Comparison of ENCODE assay signal across 8 cellular contexts in the genomic region with DNA sequence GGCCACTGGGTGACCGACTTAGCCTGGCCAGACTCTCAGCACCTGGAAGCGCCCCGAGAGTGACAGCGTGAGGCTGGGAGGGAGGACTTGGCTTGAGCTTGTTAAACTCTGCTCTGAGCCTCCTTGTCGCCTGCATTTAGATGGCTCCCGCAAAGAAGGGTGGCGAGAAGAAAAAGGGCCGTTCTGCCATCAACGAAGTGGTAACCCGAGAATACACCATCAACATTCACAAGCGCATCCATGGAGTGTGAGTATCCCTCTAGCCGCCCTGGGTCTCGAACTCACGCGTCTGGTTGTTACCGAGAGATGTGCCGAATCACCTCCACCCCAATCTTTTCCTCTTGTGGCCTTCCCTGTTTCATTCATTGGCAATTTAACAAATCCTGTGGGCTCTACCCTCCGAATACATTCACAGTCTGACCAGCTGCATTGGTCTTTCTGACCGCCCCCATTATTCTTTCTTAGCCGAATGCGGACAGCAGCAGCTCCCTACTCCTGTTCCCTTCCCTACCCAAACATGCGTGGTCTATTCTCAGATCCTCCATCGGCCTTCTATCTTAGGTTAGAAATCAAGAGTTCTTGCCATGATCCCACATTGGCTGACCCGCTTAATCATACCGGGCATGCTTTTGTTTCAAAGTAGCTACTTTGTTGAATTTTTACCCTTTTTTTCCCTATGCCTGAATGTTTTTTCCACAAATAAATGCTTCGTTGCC. TPM values are rescaled to one million over a fixed set of nuclear protein-coding genes. Genes with fewer than 3 reads are reported as not detected.
DNase-seq lines count a peak whose midpoint lies in the region; TF ChIP-seq lines count a peak whose summit lies in the region.

No MANE protein-coding gene starts in this region.

- peak overlapping the region; percentile 77 for H4K8ac ChIP-seq in neuronal stem cell (ENCODE audit: low read depth, low read length)

- H2BK15ac ChIP-seq in neuronal stem cell (ENCODE audit: low read length) = no peak overlapping the region

- H2BK120ac ChIP-seq in neuronal stem cell (ENCODE audit: low read depth, low read length) = peak overlapping the region; percentile 47

- peak overlapping the region; percentile 21 for H3K23ac ChIP-seq in neuronal stem cell (ENCODE audit: low read depth, low read length, poor library complexity)

- peak overlapping the region; percentile 93 for H2AFZ ChIP-seq in neuronal stem cell (ENCODE audit: low read length)

- H3K4me1 ChIP-seq in neuronal stem cell (ENCODE audit: control insufficient read depth in 2 of 2, insufficient read depth in 1 of 2, low read depth in 1 of 2, low read length in 2 of 2) = peaks cover 10 to 13% of the 10 kb centered on the region in 2 donors

- peak overlapping the region; percentile 99 for H3K27ac Mint-ChIP-seq in activated T-cell treated with anti-CD3 and anti-CD28 coated beads, Interleukin-2, amount 50 U/mL, for 24 hours

- H3K27me3 Mint-ChIP-seq in activated T-cell treated with anti-CD3 and anti-CD28 coated beads, Interleukin-2, amount 50 U/mL, for 24 hours = no peaks in the 10 kb centered on the region

- peak overlapping the region; percentile 60 for H3K27ac ChIP-seq in neuronal stem cell (replicated peaks; ENCODE audit: low read length)

- no peak for TF ChIP-seq POLR2A in erythroblast (IDR thresholded peaks at IDR 0.05; ENCODE audit: low read length)

- peak overlapping the region; percentile 82 for H3K4me2 ChIP-seq in neuronal stem cell (ENCODE audit: insufficient read depth, low read length, poor library complexity, severe bottlenecking)

- H3K36me3 ChIP-seq in neuronal stem cell (replicated peaks in 1 of 2; ENCODE audit: control insufficient read depth in 2 of 2, insufficient read depth in 2 of 2, low read length in 2 of 2) = peaks cover 34 to 51% of the 10 kb centered on the region in 2 donors

- no CpG with 5 or more reads among the region's 26 CpGs for WGBS in neuronal stem cell (ENCODE audit: extremely low coverage in 2 of 2, insufficient read length in 2 of 2, insufficient replicate concordance in 1 of 2), 2 donors

- peaks cover 4% of the 10 kb centered on the region for H3K9me3 Mint-ChIP-seq in activated T-cell treated with anti-CD3 and anti-CD28 coated beads, Interleukin-2, amount 50 U/mL, for 24 hours

- H3K18ac ChIP-seq in neuronal stem cell (ENCODE audit: low read length) = peak overlapping the region; percentile 39

- peaks cover 4% of the 10 kb centered on the region in 2 donors for H3K9me3 ChIP-seq in neuronal stem cell (replicated peaks in 1 of 2; ENCODE audit: control insufficient read depth in 2 of 2, insufficient read depth in 1 of 2, low read depth in 1 of 2, low read length in 2 of 2)

- in situ Hi-C loops in SK-MEL-5 (cut with HindIII; ENCODE audit: low pct_unique_long_range_greater_than_20kb, low sequenced_read_pairs) = no loop called here

- peak overlapping the region; percentile 81 for H2AK5ac ChIP-seq in neuronal stem cell (ENCODE audit: low read depth, low read length)

- H3K4ac ChIP-seq in neuronal stem cell (ENCODE audit: low read length) = peak overlapping the region; percentile 47

- peaks cover 61% of the 10 kb centered on the region for H3K36me3 Mint-ChIP-seq in activated T-cell treated with anti-CD3 and anti-CD28 coated beads, Interleukin-2, amount 50 U/mL, for 24 hours (ENCODE audit: low read depth)

- H3K79me1 ChIP-seq in neuronal stem cell (ENCODE audit: low read depth, low read length) = peaks cover 16% of the 10 kb centered on the region

- peak overlapping the region; percentile 99 for H3K4me3 Mint-ChIP-seq in activated T-cell treated with anti-CD3 and anti-CD28 coated beads, Interleukin-2, amount 50 U/mL, for 24 hours

- H3K9ac ChIP-seq in neuronal stem cell (ENCODE audit: low read depth, low read length, poor library complexity) = peak overlapping the region; percentile 94

- peaks cover 50% of the 10 kb centered on the region for H3K4me1 Mint-ChIP-seq in activated T-cell treated with anti-CD3 and anti-CD28 coated beads, Interleukin-2, amount 50 U/mL, for 24 hours (ENCODE audit: low read depth)

- no peak for DNase-seq in activated T-cell treated with anti-CD3 and anti-CD28 coated beads, Interleukin-2, amount 50 U/mL, for 24 hours
- DNase-seq in activated T-cell treated with anti-CD3 and anti-CD28 coated beads, Interleukin-2, amount 50 U/mL, for 48 hours = no peak
- DNase-seq in SK-MEL-5 (ENCODE audit: low read depth, low spot score) (peak; percentile 20), erythroblast (lab: John Stamatoyannopoulos, UW) (peak; percentile 64 to 75), neuronal stem cell (ENCODE audit: low spot score) (no peak), NCI-H524 treated with DMSO at 0.1 percent for 48 hours (lab: John Stamatoyannopoulos, UW) (no peak), GF-D8 (lab: John Stamatoyannopoulos, UW) (no peak)
- DNase-seq in activated effector memory CD4-positive, alpha-beta T cell treated with anti-CD3 and anti-CD28 coated beads, Interleukin-2, amount 50 U/mL, for 16 hours = no peak

- H2BK12ac ChIP-seq in neuronal stem cell (ENCODE audit: low read length) = no peak overlapping the region

- H3K4me3 ChIP-seq in neuronal stem cell (ENCODE audit: low read length in 2 of 2) = peak overlapping the region; percentile 60 to 97

- peak overlapping the region; percentile 89 for H2BK5ac ChIP-seq in neuronal stem cell (ENCODE audit: low read length)

- H4K91ac ChIP-seq in neuronal stem cell (ENCODE audit: low read depth, low read length, poor library complexity) = no peak overlapping the region

- H3K14ac ChIP-seq in neuronal stem cell (ENCODE audit: low read length) = no peak overlapping the region

- peaks cover 0 to 5% (median 0%) of the 10 kb centered on the region in 3 experiments for H3K27me3 ChIP-seq in neuronal stem cell (ENCODE audit: control insufficient read depth in 3 of 3, insufficient read depth in 3 of 3, low read depth in 1 of 3, low read length in 3 of 3)

RNA-seq across cellular contexts. Expression of a gene that starts 0.6 kb away (rescaled TPM):
- total RNA-seq in SK-MEL-5 (2014; rRNA removed; shearing (Covaris generic)) = 2,407 and 2,593 TPM in 2 replicates
- polyA plus RNA-seq in SK-MEL-5 (2015; cell fraction: cytosol; rRNA removed) = 933 and 1,059 TPM in 2 replicates
- polyA plus RNA-seq in SK-MEL-5 (2015; cell fraction: nucleus; rRNA removed) = 319 and 342 TPM in 2 replicates
- 2,267 TPM for polyA plus RNA-seq in neuronal stem cell (2013, experiment 1 of 2)
- polyA plus RNA-seq in neuronal stem cell (2013, experiment 2 of 2) = 2,302 TPM

Comparison
In these comparisons a context has a peak if more than half of its experiments do, and no peak if none do; other contexts are left out.
1. DNase-seq: peak in SK-MEL-5 (single experiment) and erythroblast (2 of 2); none in activated T-cell treated with anti-CD3 and anti-CD28 coated beads, Interleukin-2, amount 50 U/mL, for 24 hours (single experiment), activated T-cell treated with anti-CD3 and anti-CD28 coated beads, Interleukin-2, amount 50 U/mL, for 48 hours (0 of 2), neuronal stem cell (single experiment), activated effector memory CD4-positive, alpha-beta T cell treated with anti-CD3 and anti-CD28 coated beads, Interleukin-2, amount 50 U/mL, for 16 hours (single experiment), NCI-H524 treated with DMSO at 0.1 percent for 48 hours (single experiment) and GF-D8 (single experiment).